9 cellular contexts compared by ENCODE assay signal in genomic region chr5:159971931-159972461, GRCh38. TPM values are rescaled to one million over a fixed set of nuclear protein-coding genes. Genes with fewer than 3 reads are reported as not detected.
A peak's percentile ranks its signal among the peaks of the same experiment; 100 is the strongest.
DNase-seq lines count a peak whose midpoint lies in the region; ATAC-seq and TF ChIP-seq lines count a peak whose summit lies in the region.
"Had no signal": no experiment of that assay in that cellular context is flagged by ENCODE, and none has a peak within 500 bp of the region (broad histone marks: within the 10 kb centered on the region; RNA-seq: fewer than 3 reads in every experiment).

No MANE protein-coding gene starts in this region.

- H3F3A ChIP-seq in GM23338 (replicated peaks; ENCODE audit: low read depth): no peaks in the 10 kb centered on the region; the same call in 1 of the 2 replicates

- H3K27ac Mint-ChIP-seq in GM23338: no peak overlapping the region
- no peak overlapping the region for H3K27ac Mint-ChIP-seq in activated T-helper 17 cell treated with anti-CD3 and anti-CD28 coated beads, Interleukin-2, amount 50 U/mL, for 72 hours

- H3K27me3 ChIP-seq in GM23338 (ENCODE audit: insufficient read depth) (peaks cover 54% of the 10 kb centered on the region), right cardiac atrium (ENCODE audit: control insufficient read depth, insufficient read depth) (no peaks in the 10 kb centered on the region), psoas muscle (ENCODE audit: insufficient read depth in 3 of 3, low read length in 2 of 3) (peaks cover 4 to 56% (median 13%) of the 10 kb centered on the region in 3 donors), BE2C (peaks cover 77% of the 10 kb centered on the region)

- peaks cover 11% of the 10 kb centered on the region for H3K4me1 ChIP-seq in GM23338 (ENCODE audit: insufficient read depth)
- H3K4me1 ChIP-seq in right cardiac atrium (ENCODE audit: control insufficient read depth, insufficient read depth, low read length): no peaks in the 10 kb centered on the region
- no peaks in the 10 kb centered on the region for H3K4me1 ChIP-seq in psoas muscle
- H3K4me1 ChIP-seq in BE2C: no peaks in the 10 kb centered on the region

- intact Hi-C loops in right cardiac atrium (cut with DNase I) (loop anchor here in 1 of 4 donors (10.0 kb wide), 1 partner anchor 457 kb away; no protein-coding TSS in a partner anchor), psoas muscle (cut with DNase I) (no loop called here)

- H3K4me1 Mint-ChIP-seq in GM23338: peaks cover 9% of the 10 kb centered on the region
- H3K4me1 Mint-ChIP-seq in activated T-helper 17 cell treated with anti-CD3 and anti-CD28 coated beads, Interleukin-2, amount 50 U/mL, for 72 hours: no peaks in the 10 kb centered on the region

- H3K9me2 ChIP-seq in GM23338 (ENCODE audit: insufficient read depth): no peaks in the 10 kb centered on the region

- H3K4me3 Mint-ChIP-seq in GM23338: peak overlapping the region; percentile 62
- peak overlapping the region; percentile 2 for H3K4me3 Mint-ChIP-seq in activated T-helper 17 cell treated with anti-CD3 and anti-CD28 coated beads, Interleukin-2, amount 50 U/mL, for 72 hours

- H3K4me2 ChIP-seq in GM23338: peak overlapping the region; percentile 85

- no peaks in the 10 kb centered on the region for H4K20me1 ChIP-seq in GM23338 (replicated peaks; ENCODE audit: insufficient read depth)

- peaks cover 37% of the 10 kb centered on the region for H3K27me3 Mint-ChIP-seq in GM23338 (ENCODE audit: insufficient read depth, low read depth, poor library complexity)
- H3K27me3 Mint-ChIP-seq in activated T-helper 17 cell treated with anti-CD3 and anti-CD28 coated beads, Interleukin-2, amount 50 U/mL, for 72 hours: peaks cover 45% of the 10 kb centered on the region

- H3K9me3 Mint-ChIP-seq in GM23338: no peaks in the 10 kb centered on the region
- H3K9me3 Mint-ChIP-seq in activated T-helper 17 cell treated with anti-CD3 and anti-CD28 coated beads, Interleukin-2, amount 50 U/mL, for 72 hours: no peaks in the 10 kb centered on the region

- H3K36me3 Mint-ChIP-seq in GM23338 (ENCODE audit: low read depth): no peaks in the 10 kb centered on the region
- H3K36me3 Mint-ChIP-seq in activated T-helper 17 cell treated with anti-CD3 and anti-CD28 coated beads, Interleukin-2, amount 50 U/mL, for 72 hours (ENCODE audit: low read depth): peaks cover 5% of the 10 kb centered on the region

- H3K27ac ChIP-seq in GM23338 (ENCODE audit: low read depth) (no peak overlapping the region), right cardiac atrium (ENCODE audit: low read length) (no peak overlapping the region), psoas muscle (no peak overlapping the region)

- H3K9me3 ChIP-seq in right cardiac atrium (ENCODE audit: control insufficient read depth, low read length): no peaks in the 10 kb centered on the region
- H3K9me3 ChIP-seq in psoas muscle: no peaks in the 10 kb centered on the region
- no peaks in the 10 kb centered on the region; the same call in 1 of the 2 replicates for H3K9me3 ChIP-seq in BE2C

- H3K36me3 ChIP-seq in GM23338 (ENCODE audit: insufficient read depth): no peaks in the 10 kb centered on the region
- no peaks in the 10 kb centered on the region for H3K36me3 ChIP-seq in psoas muscle (ENCODE audit: insufficient read depth in 1 of 2, low read depth in 1 of 2)
- H3K36me3 ChIP-seq in BE2C: no peaks in the 10 kb centered on the region

- TF ChIP-seq CTCF in GM23338 (conservative IDR thresholded peaks at IDR 0.05; ENCODE audit: low read depth in 2 of 2) (no peak), psoas muscle (IDR thresholded peaks at IDR 0.05) (no peak), BE2C (IDR thresholded peaks at IDR 0.05; ENCODE audit: low read depth, low read length) (no peak)

- H3K79me2 ChIP-seq in GM23338 (replicated peaks; ENCODE audit: insufficient read depth): no peaks in the 10 kb centered on the region

- peak overlapping the region; percentile 98 for H2AFZ ChIP-seq in GM23338

- DNase-seq in GM23338 (ENCODE audit: low spot score): peak; percentile 65
- DNase-seq in right cardiac atrium: peak; percentile 19 to 67 (median 66)
- DNase-seq in psoas muscle: no peak
- DNase-seq in stimulated activated naive CD4-positive, alpha-beta T cell (lab: John Stamatoyannopoulos, UW): no peak
- DNase-seq in BE2C: no peak
- DNase-seq in NCI-H510A treated with DMSO at 0.1 percent for 48 hours (lab: John Stamatoyannopoulos, UW): no peak
- DNase-seq: hippocampal formation had no signal

- ATAC-seq in GM23338 (peak; percentile 79), right cardiac atrium (peak in 1 of 2 donors; percentile 47), psoas muscle (no peak), HG02642 (IDR thresholded peaks at IDR 0.05; ENCODE audit: poor library complexity, unreplicated experiment) (no peak)
- ATAC-seq in activated T-helper 17 cell treated with anti-CD3 and anti-CD28 coated beads, Interleukin-2, amount 50 U/mL, for 72 hours (replicated peaks): no peak

- 3% methylated on average over 75 of the region's 76 CpGs for WGBS in right cardiac atrium
- WGBS in psoas muscle, 3 donors: 0 to 5% (median 1%) methylated on average over 55 to 76 of the region's 76 CpGs

- peak overlapping the region; percentile 61 for H3K4me3 ChIP-seq in GM23338
- peak overlapping the region; percentile 42 for H3K4me3 ChIP-seq in right cardiac atrium (ENCODE audit: low read length)
- peak overlapping the region; percentile 43 for H3K4me3 ChIP-seq in psoas muscle
- no peak overlapping the region for H3K4me3 ChIP-seq in BE2C (ENCODE audit: low read depth, low read length)

TF ChIP-seq in GM23338, 12 proteins besides CTCF, POLR2A, EP300 and RAD21 (continues in another document):
- TF ChIP-seq, protein P1, sequence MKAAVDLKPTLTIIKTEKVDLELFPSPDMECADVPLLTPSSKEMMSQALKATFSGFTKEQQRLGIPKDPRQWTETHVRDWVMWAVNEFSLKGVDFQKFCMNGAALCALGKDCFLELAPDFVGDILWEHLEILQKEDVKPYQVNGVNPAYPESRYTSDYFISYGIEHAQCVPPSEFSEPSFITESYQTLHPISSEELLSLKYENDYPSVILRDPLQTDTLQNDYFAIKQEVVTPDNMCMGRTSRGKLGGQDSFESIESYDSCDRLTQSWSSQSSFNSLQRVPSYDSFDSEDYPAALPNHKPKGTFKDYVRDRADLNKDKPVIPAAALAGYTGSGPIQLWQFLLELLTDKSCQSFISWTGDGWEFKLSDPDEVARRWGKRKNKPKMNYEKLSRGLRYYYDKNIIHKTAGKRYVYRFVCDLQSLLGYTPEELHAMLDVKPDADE (IDR thresholded peaks at IDR 0.05): no peak
- no peak for TF ChIP-seq ZNF114 (CRISPR knock-in tag; IDR thresholded peaks at IDR 0.05)
- no peak for TF ChIP-seq POLR2AphosphoS5 (IDR thresholded peaks at IDR 0.05; ENCODE audit: low read depth)
- no peak for TF ChIP-seq CREB1 (CRISPR knock-in tag; IDR thresholded peaks at IDR 0.05; ENCODE audit: low read depth)
- TF ChIP-seq STAT1 (IDR thresholded peaks at IDR 0.05; ENCODE audit: unreplicated experiment): no peak
- TF ChIP-seq ZNF331 (CRISPR knock-in tag; IDR thresholded peaks at IDR 0.05; ENCODE audit: low read depth): no peak
- no peak for TF ChIP-seq REST (IDR thresholded peaks at IDR 0.05; ENCODE audit: unreplicated experiment)
- no peak for TF ChIP-seq JUNB (IDR thresholded peaks at IDR 0.05; ENCODE audit: unreplicated experiment)
- no peak for TF ChIP-seq NANOG (IDR thresholded peaks at IDR 0.05; ENCODE audit: borderline replicate concordance)
- TF ChIP-seq EZH2phosphoT487 (IDR thresholded peaks at IDR 0.05; ENCODE audit: unreplicated experiment): no peak
- no peak for TF ChIP-seq EZH2 (IDR thresholded peaks at IDR 0.05; ENCODE audit: low read depth, unreplicated experiment)

RNA-seq across cellular contexts. Expression of gene TTC1, which starts 36.9 kb away (rescaled TPM):
- 48.9 and 51.5 TPM in 2 replicates for total RNA-seq in GM23338 (2014; rRNA removed; shearing (Covaris generic))
- polyA plus RNA-seq in GM23338 (2016; fragmentation: Nextera tagmentation; extraction: Ambion mirVana) (115 and 131 TPM in 2 replicates), right cardiac atrium (133 TPM), psoas muscle (100 to 1,000 TPM in 1 of 3 donors, 10 to 100 TPM in 2; 80.3 to 181 (median 82.0) TPM)
- 10 to 100 TPM; 46.9 to 56.4 TPM for total RNA-seq in activated T-helper 17 cell treated with anti-CD3 and anti-CD28 coated beads, Interleukin-2, amount 50 U/mL, for 72 hours
- total RNA-seq in right cardiac atrium (100 to 1,000 TPM in 1 of 4 donors, 10 to 100 TPM in 3; 79.0 to 107 (median 86.8) TPM), psoas muscle (10 to 100 TPM; 55.2 to 64.3 (median 57.8) TPM)
- 72.6 TPM for polyA plus RNA-seq in BE2C (2012; ENCODE audit: insufficient read depth, insufficient read length, low read depth)

RNA-seq across cellular contexts. Expression of gene ADRA1B, which starts 55.7 kb away (rescaled TPM):
- not detected in 2 replicates for total RNA-seq in GM23338 (2014; rRNA removed; shearing (Covaris generic))
- polyA plus RNA-seq in GM23338 (2016; fragmentation: Nextera tagmentation; extraction: Ambion mirVana) (not detected in 2 replicates), right cardiac atrium (1.3 TPM), psoas muscle (1 to 10 TPM in 1 of 3 donors, under 1 TPM in 2; 0.06 to 1.3 (median 0.13) TPM)
- total RNA-seq in activated T-helper 17 cell treated with anti-CD3 and anti-CD28 coated beads, Interleukin-2, amount 50 U/mL, for 72 hours: not detected
- total RNA-seq in right cardiac atrium (1 to 10 TPM; 2.0 to 3.6 (median 2.5) TPM), psoas muscle (under 1 TPM in 3 of 4 donors, not detected in 1; 0.18 to 0.50 (median 0.30) TPM)
- 1.2 TPM for polyA plus RNA-seq in BE2C (2012; ENCODE audit: insufficient read depth, insufficient read length, low read depth)

Comparison
In these comparisons a context has a peak if more than half of its experiments do, and no peak if none do; other contexts are left out.
1. DNase-seq: peak in GM23338 (single experiment) and right cardiac atrium (3 of 3); none in psoas muscle (0 of 2), stimulated activated naive CD4-positive, alpha-beta T cell (0 of 6), BE2C (single experiment) and NCI-H510A treated with DMSO at 0.1 percent for 48 hours (single experiment).